In genomic region chr13:99178636-99179035, GRCh38 we compare ENCODE assay signal across 1 cellular context.
TF ChIP-seq lines count a peak whose summit lies in the region.

No MANE protein-coding gene starts in this region.

TF ChIP-seq in SK-N-SH, 30 proteins besides CTCF, POLR2A, EP300 and RAD21 (continued from another document):
- TF ChIP-seq USF1 (IDR thresholded peaks at IDR 0.05; ENCODE audit: borderline replicate concordance, low read depth) = no peak
TF ChIP-seq in SK-N-SH: peak in this region for 0.
